In genomic region chr12:120367252-120367923, GRCh38 we compare ENCODE assay signal across 1 cellular context.
TF ChIP-seq lines count a peak whose summit lies in the region.

No MANE protein-coding gene starts in this region.

TF ChIP-seq in GM12878, 131 proteins besides CTCF, POLR2A, EP300 and RAD21 (continued from another document):
- TF ChIP-seq REST (IDR thresholded peaks at IDR 0.05; ENCODE audit: low read depth, low read length), result no peak
- TF ChIP-seq, protein P1, sequence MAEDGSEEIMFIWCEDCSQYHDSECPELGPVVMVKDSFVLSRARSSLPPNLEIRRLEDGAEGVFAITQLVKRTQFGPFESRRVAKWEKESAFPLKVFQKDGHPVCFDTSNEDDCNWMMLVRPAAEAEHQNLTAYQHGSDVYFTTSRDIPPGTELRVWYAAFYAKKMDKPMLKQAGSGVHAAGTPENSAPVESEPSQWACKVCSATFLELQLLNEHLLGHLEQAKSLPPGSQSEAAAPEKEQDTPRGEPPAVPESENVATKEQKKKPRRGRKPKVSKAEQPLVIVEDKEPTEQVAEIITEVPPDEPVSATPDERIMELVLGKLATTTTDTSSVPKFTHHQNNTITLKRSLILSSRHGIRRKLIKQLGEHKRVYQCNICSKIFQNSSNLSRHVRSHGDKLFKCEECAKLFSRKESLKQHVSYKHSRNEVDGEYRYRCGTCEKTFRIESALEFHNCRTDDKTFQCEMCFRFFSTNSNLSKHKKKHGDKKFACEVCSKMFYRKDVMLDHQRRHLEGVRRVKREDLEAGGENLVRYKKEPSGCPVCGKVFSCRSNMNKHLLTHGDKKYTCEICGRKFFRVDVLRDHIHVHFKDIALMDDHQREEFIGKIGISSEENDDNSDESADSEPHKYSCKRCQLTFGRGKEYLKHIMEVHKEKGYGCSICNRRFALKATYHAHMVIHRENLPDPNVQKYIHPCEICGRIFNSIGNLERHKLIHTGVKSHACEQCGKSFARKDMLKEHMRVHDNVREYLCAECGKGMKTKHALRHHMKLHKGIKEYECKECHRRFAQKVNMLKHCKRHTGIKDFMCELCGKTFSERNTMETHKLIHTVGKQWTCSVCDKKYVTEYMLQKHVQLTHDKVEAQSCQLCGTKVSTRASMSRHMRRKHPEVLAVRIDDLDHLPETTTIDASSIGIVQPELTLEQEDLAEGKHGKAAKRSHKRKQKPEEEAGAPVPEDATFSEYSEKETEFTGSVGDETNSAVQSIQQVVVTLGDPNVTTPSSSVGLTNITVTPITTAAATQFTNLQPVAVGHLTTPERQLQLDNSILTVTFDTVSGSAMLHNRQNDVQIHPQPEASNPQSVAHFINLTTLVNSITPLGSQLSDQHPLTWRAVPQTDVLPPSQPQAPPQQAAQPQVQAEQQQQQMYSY (CRISPR knock-in tag; IDR thresholded peaks at IDR 0.05), result no peak
- TF ChIP-seq, protein P2, sequence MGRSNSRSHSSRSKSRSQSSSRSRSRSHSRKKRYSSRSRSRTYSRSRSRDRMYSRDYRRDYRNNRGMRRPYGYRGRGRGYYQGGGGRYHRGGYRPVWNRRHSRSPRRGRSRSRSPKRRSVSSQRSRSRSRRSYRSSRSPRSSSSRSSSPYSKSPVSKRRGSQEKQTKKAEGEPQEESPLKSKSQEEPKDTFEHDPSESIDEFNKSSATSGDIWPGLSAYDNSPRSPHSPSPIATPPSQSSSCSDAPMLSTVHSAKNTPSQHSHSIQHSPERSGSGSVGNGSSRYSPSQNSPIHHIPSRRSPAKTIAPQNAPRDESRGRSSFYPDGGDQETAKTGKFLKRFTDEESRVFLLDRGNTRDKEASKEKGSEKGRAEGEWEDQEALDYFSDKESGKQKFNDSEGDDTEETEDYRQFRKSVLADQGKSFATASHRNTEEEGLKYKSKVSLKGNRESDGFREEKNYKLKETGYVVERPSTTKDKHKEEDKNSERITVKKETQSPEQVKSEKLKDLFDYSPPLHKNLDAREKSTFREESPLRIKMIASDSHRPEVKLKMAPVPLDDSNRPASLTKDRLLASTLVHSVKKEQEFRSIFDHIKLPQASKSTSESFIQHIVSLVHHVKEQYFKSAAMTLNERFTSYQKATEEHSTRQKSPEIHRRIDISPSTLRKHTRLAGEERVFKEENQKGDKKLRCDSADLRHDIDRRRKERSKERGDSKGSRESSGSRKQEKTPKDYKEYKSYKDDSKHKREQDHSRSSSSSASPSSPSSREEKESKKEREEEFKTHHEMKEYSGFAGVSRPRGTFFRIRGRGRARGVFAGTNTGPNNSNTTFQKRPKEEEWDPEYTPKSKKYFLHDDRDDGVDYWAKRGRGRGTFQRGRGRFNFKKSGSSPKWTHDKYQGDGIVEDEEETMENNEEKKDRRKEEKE (IDR thresholded peaks at IDR 0.05), result no peak
- TF ChIP-seq CBX3 (IDR thresholded peaks at IDR 0.05; ENCODE audit: borderline replicate concordance, low read depth), result no peak
- TF ChIP-seq CREB1 (IDR thresholded peaks at IDR 0.05; ENCODE audit: low read depth), result no peak
- no peak for TF ChIP-seq NFYA (IDR thresholded peaks at IDR 0.05; ENCODE audit: borderline replicate concordance, low read depth, low read length)
- TF ChIP-seq, protein P3, sequence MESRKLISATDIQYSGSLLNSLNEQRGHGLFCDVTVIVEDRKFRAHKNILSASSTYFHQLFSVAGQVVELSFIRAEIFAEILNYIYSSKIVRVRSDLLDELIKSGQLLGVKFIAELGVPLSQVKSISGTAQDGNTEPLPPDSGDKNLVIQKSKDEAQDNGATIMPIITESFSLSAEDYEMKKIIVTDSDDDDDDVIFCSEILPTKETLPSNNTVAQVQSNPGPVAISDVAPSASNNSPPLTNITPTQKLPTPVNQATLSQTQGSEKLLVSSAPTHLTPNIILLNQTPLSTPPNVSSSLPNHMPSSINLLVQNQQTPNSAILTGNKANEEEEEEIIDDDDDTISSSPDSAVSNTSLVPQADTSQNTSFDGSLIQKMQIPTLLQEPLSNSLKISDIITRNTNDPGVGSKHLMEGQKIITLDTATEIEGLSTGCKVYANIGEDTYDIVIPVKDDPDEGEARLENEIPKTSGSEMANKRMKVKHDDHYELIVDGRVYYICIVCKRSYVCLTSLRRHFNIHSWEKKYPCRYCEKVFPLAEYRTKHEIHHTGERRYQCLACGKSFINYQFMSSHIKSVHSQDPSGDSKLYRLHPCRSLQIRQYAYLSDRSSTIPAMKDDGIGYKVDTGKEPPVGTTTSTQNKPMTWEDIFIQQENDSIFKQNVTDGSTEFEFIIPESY (IDR thresholded peaks at IDR 0.05), result no peak
- no peak for TF ChIP-seq NFXL1 (IDR thresholded peaks at IDR 0.05; ENCODE audit: borderline replicate concordance)
- no peak for TF ChIP-seq ZZZ3 (IDR thresholded peaks at IDR 0.05; ENCODE audit: control insufficient read depth, insufficient read length, low read depth)
- no peak for TF ChIP-seq GABPA (IDR thresholded peaks at IDR 0.05; ENCODE audit: low read depth)
- no peak for TF ChIP-seq ATF7 (IDR thresholded peaks at IDR 0.05; ENCODE audit: low read depth)
